ENCODE assay signal across 8 cellular contexts in genomic region chr15:100350434-100351226, GRCh38. TPM values are rescaled to one million over a fixed set of nuclear protein-coding genes. Genes with fewer than 3 reads are reported as not detected.
A peak's percentile ranks its signal among the peaks of the same experiment; 100 is the strongest.
DNase-seq lines count a peak whose midpoint lies in the region; TF ChIP-seq lines count a peak whose summit lies in the region.

No MANE protein-coding gene starts in this region.

- no peaks in the 10 kb centered on the region for H3K27me3 ChIP-seq in thyroid gland

- peak overlapping the region; percentile 70 for H3K4me3 ChIP-seq in AG10803 (ENCODE audit: low read length)
- H3K4me3 ChIP-seq in thyroid gland (replicated peaks in 1 of 3), result peak overlapping the region in 1 of 3 donors; percentile 51

- no peak for TF ChIP-seq POLR2A in thyroid gland (IDR thresholded peaks at IDR 0.05)

- WGBS in thyroid gland, 2 donors, result 32 to 37% methylated on average over 19 of the region's 19 CpGs

- TF ChIP-seq CTCF in AG10803 (conservative IDR thresholded peaks at IDR 0.05; ENCODE audit: low read length) (no peak), thyroid gland (IDR thresholded peaks at IDR 0.05) (no peak)

- H3K27ac ChIP-seq in angular gyrus (ENCODE audit: low read depth, low read length) (peak overlapping the region; percentile 90), thyroid gland (peak overlapping the region in 2 of 3 donors; percentile 90)

- no peaks in the 10 kb centered on the region for H3K9me3 ChIP-seq in thyroid gland

- peak; percentile 58 for DNase-seq in AG10803 (ENCODE audit: low read depth)
- DNase-seq in HuH-7.5 (ENCODE audit: low spot score), result peak; percentile 53
- peak; percentile 15 for DNase-seq in kidney tubule cell (ENCODE audit: low spot score)
- no peak for DNase-seq in thyroid gland
- no peak for DNase-seq in NCI-H69 (lab: John Stamatoyannopoulos, UW)
- no peak for DNase-seq in hypothalamus (lab: John Stamatoyannopoulos, UW)
- DNase-seq in NCI-H1417 treated with DMSO at 0.1 percent for 48 hours (lab: John Stamatoyannopoulos, UW), result no peak

- intact Hi-C loops in thyroid gland (cut with DNase I), result no loop called here

- H3K36me3 ChIP-seq in thyroid gland, result no peaks in the 10 kb centered on the region

- peaks cover 10 to 12% of the 10 kb centered on the region in 2 donors for H3K4me1 ChIP-seq in thyroid gland

RNA-seq across cellular contexts. Expression of gene ADAMTS17, which starts 8.9 kb away (rescaled TPM):
- 100 to 1,000 TPM in 1 of 4 donors, 1 to 10 TPM in 3; 3.5 to 667 (median 5.3) TPM for total RNA-seq in thyroid gland

Comparison
In these comparisons a context has a peak if more than half of its experiments do, and no peak if none do; other contexts are left out.
1. DNase-seq: peak in AG10803 (single experiment), HuH-7.5 (single experiment) and kidney tubule cell (single experiment); none in thyroid gland (0 of 2), NCI-H69 (single experiment), hypothalamus (0 of 51) and NCI-H1417 treated with DMSO at 0.1 percent for 48 hours (single experiment).